ENCODE assay signal across 16 cellular contexts in genomic region chr6:2960935-2961334, GRCh38. TPM values are rescaled to one million over a fixed set of nuclear protein-coding genes. Genes with fewer than 3 reads are reported as not detected.
A peak's percentile ranks its signal among the peaks of the same experiment; 100 is the strongest.
DNase-seq lines count a peak whose midpoint lies in the region; ATAC-seq and TF ChIP-seq lines count a peak whose summit lies in the region.
"Had no signal": no experiment of that assay in that cellular context is flagged by ENCODE, and none has a peak within 500 bp of the region (broad histone marks: within the 10 kb centered on the region; RNA-seq: fewer than 3 reads in every experiment).

No MANE protein-coding gene starts in this region.

- no peak overlapping the region for H3K27ac Mint-ChIP-seq in activated CD8-positive, alpha-beta memory T cell treated with anti-CD3 and anti-CD28 coated beads, Interleukin-2, amount 10 ng/mL, durations not matched to agents 7 days and 5 days

- TF ChIP-seq EP300 in tibial nerve (IDR thresholded peaks at IDR 0.05), result no peak

- no peaks in the 10 kb centered on the region for H3K27me3 Mint-ChIP-seq in activated CD8-positive, alpha-beta memory T cell treated with anti-CD3 and anti-CD28 coated beads, Interleukin-2, amount 10 ng/mL, durations not matched to agents 7 days and 5 days
- H3K27me3 Mint-ChIP-seq: natural killer cell treated with Interleukin-12 subunit alpha and Interleukin-12 subunit beta and Interleukin-15 and Interleukin-18, amount 100 ng/mL, for 72 hours had no signal

- H3K36me3 ChIP-seq in body of pancreas (replicated peaks in 1 of 2; ENCODE audit: insufficient read depth in 1 of 2, low read depth in 2 of 2) (peaks cover 0 to 3% of the 10 kb centered on the region in 2 donors), mucosa of stomach (ENCODE audit: control insufficient read depth, insufficient read depth, low read length) (no peaks in the 10 kb centered on the region), tibial nerve (peaks cover 0 to 27% (median 0%) of the 10 kb centered on the region in 3 donors)
- H3K36me3 ChIP-seq: WERI-Rb-1 had no signal

- H3K4me3 Mint-ChIP-seq in activated CD8-positive, alpha-beta memory T cell treated with anti-CD3 and anti-CD28 coated beads, Interleukin-2, amount 10 ng/mL, durations not matched to agents 7 days and 5 days, result no peak overlapping the region
- H3K4me3 Mint-ChIP-seq: CD8-positive, alpha-beta T cell; natural killer cell treated with Interleukin-12 subunit alpha and Interleukin-12 subunit beta and Interleukin-15 and Interleukin-18, amount 100 ng/mL, for 72 hours had no signal

- peak; percentile 18 for DNase-seq in activated CD8-positive, alpha-beta memory T cell treated with anti-CD3 and anti-CD28 coated beads, Interleukin-2, amount 50 U/mL, for 48 hours
- DNase-seq in activated CD8-positive, alpha-beta memory T cell treated with anti-CD3 and anti-CD28 coated beads, Interleukin-2, amount 10 ng/mL, durations not matched to agents 7 days and 5 days, result no peak
- DNase-seq in body of pancreas, result peak; percentile 48 to 73 (median 57)
- DNase-seq in tibial nerve (ENCODE audit: low spot score in 2 of 2), result no peak
- no peak for DNase-seq in T-helper 2 cell
- no peak for DNase-seq in cortex of kidney (lab: John Stamatoyannopoulos, UW)
- DNase-seq in amygdala (lab: John Stamatoyannopoulos, UW), result no peak
- DNase-seq: aorta; CD8-positive, alpha-beta T cell; MM.1S; NCI-H82; stimulated activated CD4-positive, alpha-beta T cell treated with anti-CD3 and anti-CD28 coated beads, Interleukin-1b, Interleukin-23, amount 100 ng/mL, for 48 hours; WERI-Rb-1 had no signal

- CTCF ChIA-PET in activated CD8-positive, alpha-beta memory T cell treated with anti-CD3 and anti-CD28 coated beads, Interleukin-2, amount 10 ng/mL, durations not matched to agents 7 days and 5 days (lab: Charles Lee), result interaction anchor here (1.3 kb wide), 1 partner anchor 17 kb away, joined by 3 read pairs; no protein-coding TSS in a partner anchor

- TF ChIP-seq POLR2A in body of pancreas (IDR thresholded peaks at IDR 0.05) (peak in 2 of 3 donors; percentile 68 to 69), tibial nerve (IDR thresholded peaks at IDR 0.05) (no peak)

- WGBS in body of pancreas, 2 donors, result 17 to 22% methylated on average over 4 of the region's 4 CpGs
- WGBS in tibial nerve, 2 donors, result 62 to 66% methylated on average over 4 of the region's 4 CpGs

- H3K4me1 ChIP-seq in body of pancreas, result peaks cover 70% of the 10 kb centered on the region
- peaks cover 38% of the 10 kb centered on the region for H3K4me1 ChIP-seq in mucosa of stomach (ENCODE audit: control insufficient read depth, insufficient read depth, low read length)
- H3K4me1 ChIP-seq in tibial nerve, result peaks cover 0 to 85% (median 33%) of the 10 kb centered on the region in 4 donors

- H3K27ac ChIP-seq in body of pancreas, result peak overlapping the region; percentile 81 to 90 (median 86)
- peak overlapping the region in 3 of 4 donors; percentile 4 to 75 (median 66) for H3K27ac ChIP-seq in tibial nerve
- H3K27ac ChIP-seq: WERI-Rb-1 had no signal

- no peaks in the 10 kb centered on the region for H3K36me3 Mint-ChIP-seq in activated CD8-positive, alpha-beta memory T cell treated with anti-CD3 and anti-CD28 coated beads, Interleukin-2, amount 10 ng/mL, durations not matched to agents 7 days and 5 days
- H3K36me3 Mint-ChIP-seq: natural killer cell treated with Interleukin-12 subunit alpha and Interleukin-12 subunit beta and Interleukin-15 and Interleukin-18, amount 100 ng/mL, for 72 hours had no signal

- H3K9ac ChIP-seq in mucosa of stomach (ENCODE audit: low read length), result peak overlapping the region; percentile 68

- intact Hi-C loops in body of pancreas (cut with DNase I), result no loop called here

- H3K9me3 ChIP-seq in body of pancreas (no peaks in the 10 kb centered on the region), mucosa of stomach (ENCODE audit: control insufficient read depth, low read length) (no peaks in the 10 kb centered on the region), tibial nerve (no peaks in the 10 kb centered on the region)
- H3K9me3 ChIP-seq: thoracic aorta had no signal

- H3K27me3 ChIP-seq in body of pancreas (no peaks in the 10 kb centered on the region), mucosa of stomach (ENCODE audit: control insufficient read depth, insufficient read depth, low read length) (no peaks in the 10 kb centered on the region), tibial nerve (no peaks in the 10 kb centered on the region)

- H3K4me1 Mint-ChIP-seq in activated CD8-positive, alpha-beta memory T cell treated with anti-CD3 and anti-CD28 coated beads, Interleukin-2, amount 10 ng/mL, durations not matched to agents 7 days and 5 days, result no peaks in the 10 kb centered on the region

- ATAC-seq in activated CD8-positive, alpha-beta memory T cell treated with anti-CD3 and anti-CD28 coated beads, Interleukin-2, amount 10 ng/mL, durations not matched to agents 7 days and 5 days, result no peak
- peak; percentile 66 for ATAC-seq in body of pancreas
- ATAC-seq: CD8-positive, alpha-beta T cell; natural killer cell treated with Interleukin-12 subunit alpha and Interleukin-12 subunit beta and Interleukin-15 and Interleukin-18, amount 100 ng/mL, for 72 hours had no signal

- H3K9me3 Mint-ChIP-seq in activated CD8-positive, alpha-beta memory T cell treated with anti-CD3 and anti-CD28 coated beads, Interleukin-2, amount 10 ng/mL, durations not matched to agents 7 days and 5 days (ENCODE audit: low read depth), result no peaks in the 10 kb centered on the region
- H3K9me3 Mint-ChIP-seq: CD8-positive, alpha-beta T cell; natural killer cell treated with Interleukin-12 subunit alpha and Interleukin-12 subunit beta and Interleukin-15 and Interleukin-18, amount 100 ng/mL, for 72 hours had no signal

- TF ChIP-seq CTCF in body of pancreas (IDR thresholded peaks at IDR 0.05) (no peak), tibial nerve (IDR thresholded peaks at IDR 0.05) (no peak)

- H3K4me3 ChIP-seq in body of pancreas, result peak overlapping the region; percentile 7 to 17
- H3K4me3 ChIP-seq in mucosa of stomach (ENCODE audit: low read length), result peak overlapping the region; percentile 21
- H3K4me3 ChIP-seq in tibial nerve, result no peak overlapping the region
- H3K4me3 ChIP-seq: thoracic aorta had no signal

RNA-seq across cellular contexts. Expression of gene SERPINB6, which starts 10.4 kb away (rescaled TPM):
- 10 to 100 TPM; 55.2 to 56.0 TPM for total RNA-seq in activated CD8-positive, alpha-beta memory T cell treated with anti-CD3 and anti-CD28 coated beads, Interleukin-2, amount 10 ng/mL, durations not matched to agents 7 days and 5 days
- total RNA-seq in body of pancreas, result 100 to 1,000 TPM; 113 to 147 TPM
- 100 to 1,000 TPM; 130 to 185 (median 155) TPM for total RNA-seq in tibial nerve

RNA-seq across cellular contexts. Expression of gene NQO2, which starts 38.8 kb away (rescaled TPM):
- 10 to 100 TPM; 11.9 to 14.5 TPM for total RNA-seq in activated CD8-positive, alpha-beta memory T cell treated with anti-CD3 and anti-CD28 coated beads, Interleukin-2, amount 10 ng/mL, durations not matched to agents 7 days and 5 days
- total RNA-seq in body of pancreas (10 to 100 TPM in 1 of 2 donors, 1 to 10 TPM in 1; 7.3 to 17.1 TPM), tibial nerve (10 to 100 TPM; 18.8 to 33.6 (median 25.8) TPM)

RNA-seq across cellular contexts. Expression of gene SERPINB9, which starts 57.8 kb away (rescaled TPM):
- 10 to 100 TPM; 56.0 to 94.9 TPM for total RNA-seq in activated CD8-positive, alpha-beta memory T cell treated with anti-CD3 and anti-CD28 coated beads, Interleukin-2, amount 10 ng/mL, durations not matched to agents 7 days and 5 days
- 1 to 10 TPM; 2.0 to 4.2 TPM for total RNA-seq in body of pancreas
- 10 to 100 TPM; 17.1 to 54.4 (median 35.8) TPM for total RNA-seq in tibial nerve

Comparison
In these comparisons a context has a peak if more than half of its experiments do, and no peak if none do; other contexts are left out.
1. DNase-seq: peak in activated CD8-positive, alpha-beta memory T cell treated with anti-CD3 and anti-CD28 coated beads, Interleukin-2, amount 50 U/mL, for 48 hours (single experiment) and body of pancreas (4 of 4); none in activated CD8-positive, alpha-beta memory T cell treated with anti-CD3 and anti-CD28 coated beads, Interleukin-2, amount 10 ng/mL, durations not matched to agents 7 days and 5 days (single experiment), tibial nerve (0 of 2), T-helper 2 cell (0 of 5), cortex of kidney (single experiment) and amygdala (0 of 56).
2. H3K4me3 ChIP-seq: peak in body of pancreas (2 of 2) and mucosa of stomach (single experiment); none in tibial nerve (0 of 4).
3. POLR2A ChIP-seq: peak in body of pancreas (2 of 3); none in tibial nerve (0 of 2).